Comparison of ENCODE assay signal across 1 cellular context in genomic region chr1:206774096-206774495, GRCh38.
TF ChIP-seq lines count a peak whose summit lies in the region.

No MANE protein-coding gene starts in this region.

TF ChIP-seq in GM12891, 5 proteins besides CTCF, POLR2A, EP300 and RAD21 (continued from another document):
- TF ChIP-seq TAF1 (IDR thresholded peaks at IDR 0.05; ENCODE audit: low read depth, low read length) = no peak
